Comparison of ENCODE assay signal across 7 cellular contexts in the genomic region with DNA sequence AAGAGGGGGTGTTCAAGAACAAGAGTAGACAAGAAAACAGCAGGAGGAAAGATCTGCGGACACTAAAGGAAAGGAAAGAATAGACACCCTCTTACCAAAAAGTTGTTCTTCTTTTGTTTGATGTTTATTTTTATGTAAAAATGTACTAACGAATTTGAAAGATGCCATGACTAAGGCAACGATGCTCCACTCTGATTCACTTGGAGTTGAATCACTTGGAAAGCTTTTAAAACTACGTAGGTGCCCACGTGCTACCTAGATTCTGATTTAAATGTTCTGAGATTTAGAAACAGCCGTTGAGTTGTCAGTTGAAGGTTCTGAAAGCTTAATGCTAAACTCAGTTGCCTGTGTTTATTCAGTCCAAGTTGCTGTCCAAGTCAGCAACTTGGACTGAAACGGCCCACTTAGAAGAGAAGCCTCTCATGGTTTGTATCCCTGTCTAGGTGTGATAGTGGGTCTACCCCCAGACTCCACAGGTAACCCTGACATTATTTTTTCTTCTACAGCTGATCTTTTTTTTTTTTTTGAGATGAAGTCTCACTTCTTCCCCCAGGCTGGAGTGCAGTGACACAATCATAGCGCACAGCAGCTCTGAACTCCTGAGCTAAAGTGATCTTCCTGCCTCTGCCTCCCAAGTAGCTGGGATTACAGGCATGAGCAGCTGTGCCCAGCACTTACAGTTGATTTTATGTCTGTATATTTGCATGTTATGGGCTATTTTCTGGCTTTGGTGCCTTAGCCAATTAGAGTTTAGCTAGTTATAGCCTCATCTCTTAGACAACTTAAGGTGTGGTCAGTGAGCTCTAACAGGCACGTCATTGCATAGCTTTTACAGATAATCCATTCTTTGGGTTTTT. TPM values are rescaled to one million over a fixed set of nuclear protein-coding genes. Genes with fewer than 3 reads are reported as not detected.
A peak's percentile ranks its signal among the peaks of the same experiment; 100 is the strongest.
DNase-seq lines count a peak whose midpoint lies in the region; ATAC-seq and TF ChIP-seq lines count a peak whose summit lies in the region.

No MANE protein-coding gene starts in this region.

- CTCF ChIA-PET in MCF 10A (lab: Yijun Ruan, JAX): interaction anchor here (0.5 to 10.0 kb wide), 25 partner anchors 9 to 706 kb away, joined by 3 to 63 read pairs (median 4); partner anchors contain the start of gene METTL13

- peak overlapping the region; percentile 96 for H3K9ac ChIP-seq in NT2/D1 (ENCODE audit: insufficient read length, low read depth)

- WGBS in stomach, 5 donors: 26 to 36% (median 32%) methylated on average over 9 of the region's 9 CpGs

- no peak for DNase-seq in GM12865 (ENCODE audit: low read depth)
- no peak for DNase-seq in NT2/D1 (ENCODE audit: low read depth, low spot score)
- DNase-seq in MCF 10A (ENCODE audit: unreplicated experiment): peak; percentile 79
- DNase-seq in kidney glomerular epithelial cell (lab: John Stamatoyannopoulos, UW): peak; percentile 40
- no peak for DNase-seq in stomach
- DNase-seq in NCI-H1436 (lab: John Stamatoyannopoulos, UW): no peak

- intact Hi-C loops in MCF 10A (cut with micrococcal nuclease): loop anchor here (5.0 to 10.0 kb wide), 3 partner anchors 98 to 789 kb away; partner anchors contain the start of genes PRRC2C and SUCO
- intact Hi-C loops in stomach (cut with DNase I; ENCODE audit: low total_unique reads): no loop called here

- H3K36me3 ChIP-seq in NT2/D1 (ENCODE audit: insufficient read depth, insufficient read length, low read length): no peaks in the 10 kb centered on the region
- H3K36me3 ChIP-seq in stomach: no peaks in the 10 kb centered on the region

- H3K27ac ChIP-seq in stomach: peak overlapping the region; percentile 55 to 97 (median 97)

- no peak for TF ChIP-seq EP300 in stomach (IDR thresholded peaks at IDR 0.05)

- peak overlapping the region; percentile 98 for H3K27ac Mint-ChIP-seq in MCF 10A (ENCODE audit: low read depth, unreplicated experiment)

- H3K4me3 ChIP-seq in GM12865 (ENCODE audit: low read depth, low read length) (peak overlapping the region; percentile 92), NT2/D1 (ENCODE audit: insufficient read length, low read depth) (peak overlapping the region; percentile 96), stomach (peak overlapping the region; percentile 86 to 96 (median 90))

- peaks cover 45% of the 10 kb centered on the region for H3K4me1 Mint-ChIP-seq in MCF 10A (ENCODE audit: insufficient read depth, unreplicated experiment)

- no peaks in the 10 kb centered on the region for H3K36me3 Mint-ChIP-seq in MCF 10A (ENCODE audit: insufficient read depth, unreplicated experiment)

- H3K9me3 ChIP-seq in NT2/D1 (ENCODE audit: insufficient read depth, low read length) (no peaks in the 10 kb centered on the region), stomach (no peaks in the 10 kb centered on the region)

- H3K4me3 Mint-ChIP-seq in MCF 10A (ENCODE audit: unreplicated experiment): peak overlapping the region; percentile 87

- BruUV-seq in MCF 10A (replicated peaks; lab: Mats Ljungman, UMichigan): no TSS peak

- POLR2A ChIA-PET in MCF 10A (lab: Yijun Ruan, JAX): interaction anchor here (0.6 to 8.1 kb wide), 27 partner anchors 8 to 1849 kb away, joined by 3 to 307 read pairs (median 5); partner anchors contain the start of genes METTL13, PRDX6, PRRC2C and SCYL3

- ATAC-seq in GM21723 (IDR thresholded peaks at IDR 0.05; ENCODE audit: unreplicated experiment): no peak

- H3K9me3 Mint-ChIP-seq in MCF 10A (ENCODE audit: unreplicated experiment): no peaks in the 10 kb centered on the region

- H3K27me3 ChIP-seq in NT2/D1 (ENCODE audit: insufficient read depth, insufficient read length) (no peaks in the 10 kb centered on the region), stomach (no peaks in the 10 kb centered on the region)

- no peak for TF ChIP-seq POLR2A in stomach (IDR thresholded peaks at IDR 0.05)

- no peaks in the 10 kb centered on the region for H3K27me3 Mint-ChIP-seq in MCF 10A (ENCODE audit: insufficient read depth, unreplicated experiment)

- TF ChIP-seq CTCF in GM12865 (IDR thresholded peaks at IDR 0.05; ENCODE audit: insufficient read depth, low read depth, low read length, missing control alignments): no peak
- no peak for TF ChIP-seq CTCF in MCF 10A (IDR thresholded peaks at IDR 0.05; ENCODE audit: unreplicated experiment)
- no peak for TF ChIP-seq CTCF in stomach (IDR thresholded peaks at IDR 0.05)

- H3K4me1 ChIP-seq in NT2/D1 (ENCODE audit: insufficient read depth, insufficient read length) (no peaks in the 10 kb centered on the region), stomach (peaks cover 10 to 35% (median 25%) of the 10 kb centered on the region in 4 donors)

RNA-seq across cellular contexts. Expression of gene VAMP4, which starts 1.4 kb away (rescaled TPM):
- total RNA-seq in MCF 10A (2022) (20.2 and 21.1 TPM in 2 replicates), stomach (10 to 100 TPM in 1 of 5 donors, 1 to 10 TPM in 4; 3.5 to 23.7 (median 7.5) TPM)
- 1 to 10 TPM; 6.1 to 9.3 (median 6.9) TPM for polyA plus RNA-seq in stomach

RNA-seq across cellular contexts. Expression of gene METTL13, which starts 38.2 kb away (rescaled TPM):
- total RNA-seq in MCF 10A (2022) (30.7 and 39.1 TPM in 2 replicates), stomach (100 to 1,000 TPM in 1 of 5 donors, 10 to 100 TPM in 2, 1 to 10 TPM in 2; 1.8 to 101 (median 15.8) TPM)
- polyA plus RNA-seq in stomach: 10 to 100 TPM; 11.1 to 15.8 (median 13.0) TPM

Comparison
In these comparisons a context has a peak if more than half of its experiments do, and no peak if none do; other contexts are left out.
1. DNase-seq: peak in MCF 10A (single experiment) and kidney glomerular epithelial cell (single experiment); none in GM12865 (single experiment), NT2/D1 (single experiment), stomach (single experiment) and NCI-H1436 (single experiment).
2. Peak in every context shown above with its lines, with median percentiles within 50 percentile points of each other: H3K4me3 ChIP-seq.